In genomic region chr17:8116779-8117178, GRCh38 we compare ENCODE assay signal across 20 cellular contexts. TPM values are rescaled to one million over a fixed set of nuclear protein-coding genes. Genes with fewer than 3 reads are reported as not detected.
"Had no signal": no experiment of that assay in that cellular context is flagged by ENCODE, and none has a peak within 500 bp of the region (broad histone marks: within the 10 kb centered on the region; RNA-seq: fewer than 3 reads in every experiment).

No MANE protein-coding gene starts in this region.

- ATAC-seq: activated CD8-positive, alpha-beta T cell treated with anti-CD3 and anti-CD28 coated beads for 36 hours; body of pancreas; upper lobe of right lung had no signal

- H3K36me3 ChIP-seq: sigmoid colon, upper lobe of right lung, WERI-Rb-1 had no signal

- H3K9me3 ChIP-seq: body of pancreas, sigmoid colon, upper lobe of right lung had no signal

- H3K4me3 ChIP-seq: body of pancreas, sigmoid colon, upper lobe of right lung had no signal

- H3K9me3 Mint-ChIP-seq: activated CD8-positive, alpha-beta T cell treated with anti-CD3 and anti-CD28 coated beads for 36 hours; activated naive CD4-positive, alpha-beta T cell treated with anti-CD3 and anti-CD28 coated beads for 36 hours; endodermal cell had no signal

- H3K27ac Mint-ChIP-seq: activated CD8-positive, alpha-beta T cell treated with anti-CD3 and anti-CD28 coated beads for 36 hours; activated naive CD4-positive, alpha-beta T cell treated with anti-CD3 and anti-CD28 coated beads for 36 hours; endodermal cell; progenitor cell of endocrine pancreas had no signal

- H3K27ac ChIP-seq: body of pancreas, sigmoid colon, upper lobe of right lung, WERI-Rb-1 had no signal

- DNase-seq: activated CD4-positive, alpha-beta T cell treated with anti-CD3 and anti-CD28 coated beads for 4 hours; activated CD8-positive, alpha-beta memory T cell treated with anti-CD3 and anti-CD28 coated beads, Interleukin-2, amount 50 U/mL, for 4 hours; activated CD8-positive, alpha-beta T cell treated with anti-CD3 and anti-CD28 coated beads for 36 hours; activated naive CD4-positive, alpha-beta T cell treated with anti-CD3 and anti-CD28 coated beads for 36 hours; amniotic stem cell; body of pancreas; endodermal cell; erythroblast; hippocampal formation; sigmoid colon; stimulated activated CD4-positive, alpha-beta T cell treated with anti-CD3 and anti-CD28 coated beads, Interleukin-12 subunit alpha, Interleukin-12 subunit beta, amount 100 ng/mL, for 4 hours; stimulated activated naive CD4-positive, alpha-beta T cell treated with Interleukin-2 at 50 U/mL for 16 hours; SW 1271; T1000; upper lobe of right lung; WERI-Rb-1 had no signal

RNA-seq across cellular contexts. Expression of gene ALOXE3, which starts 1.5 kb away (rescaled TPM):
- total RNA-seq: activated naive CD4-positive, alpha-beta T cell treated with anti-CD3 and anti-CD28 coated beads for 36 hours; body of pancreas; liver; mesenteric fat pad; progenitor cell of endocrine pancreas; sigmoid colon; upper lobe of right lung had no signal
- polyA plus RNA-seq: liver had no signal

RNA-seq across cellular contexts. Expression of gene HES7, which starts 7.1 kb away (rescaled TPM):
- total RNA-seq: body of pancreas, kidney epithelial cell, liver, mesenteric fat pad, progenitor cell of endocrine pancreas, sigmoid colon, upper lobe of right lung had no signal
- polyA plus RNA-seq: liver had no signal

RNA-seq across cellular contexts. Expression of gene ALOX12B, which starts 29.3 kb away (rescaled TPM):
- total RNA-seq: body of pancreas, liver, mesenteric fat pad, sigmoid colon, upper lobe of right lung had no signal
- polyA plus RNA-seq: liver had no signal
